ENCODE assay signal across 10 cellular contexts in the genomic region with DNA sequence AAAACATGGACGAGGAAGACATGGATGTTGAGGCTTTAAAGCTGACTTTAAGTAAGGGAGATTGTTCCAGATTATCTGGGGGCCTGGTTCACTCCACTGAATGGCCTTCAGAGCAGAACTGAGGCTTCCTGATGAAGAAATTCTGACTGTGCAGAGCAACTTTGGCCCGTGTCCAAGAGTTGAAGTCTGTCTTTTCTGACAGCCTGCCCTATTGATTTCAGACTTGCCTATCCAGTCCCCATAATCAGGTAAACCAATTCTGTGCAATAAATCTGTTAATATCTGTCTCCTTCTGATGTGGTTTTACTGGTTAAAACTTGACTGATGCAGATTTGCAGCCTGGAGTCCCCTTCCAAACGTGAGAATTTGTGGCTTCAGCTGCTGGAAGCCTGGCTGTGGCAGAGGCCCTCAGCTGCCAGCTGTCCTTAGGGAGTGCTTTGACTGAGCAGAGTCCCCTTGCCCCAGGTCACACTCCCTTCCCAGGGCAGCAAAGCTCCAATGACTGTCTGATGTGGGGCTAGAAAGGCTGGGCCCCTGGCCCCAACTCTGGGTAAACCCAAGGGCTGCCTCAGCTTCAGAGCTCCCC.
A peak's percentile ranks its signal among the peaks of the same experiment; 100 is the strongest.
DNase-seq lines count a peak whose midpoint lies in the region; ATAC-seq and TF ChIP-seq lines count a peak whose summit lies in the region.
"Had no signal": no experiment of that assay in that cellular context is flagged by ENCODE, and none has a peak within 500 bp of the region (broad histone marks: within the 10 kb centered on the region; RNA-seq: fewer than 3 reads in every experiment).

No MANE protein-coding gene starts in this region.

- no peak overlapping the region for H3K4me3 ChIP-seq in choroid plexus epithelial cell (ENCODE audit: low read depth, low read length)
- H3K4me3 ChIP-seq in prostate gland: no peak overlapping the region
- H3K4me3 ChIP-seq: tibial artery had no signal

- no peak for TF ChIP-seq POLR2A in prostate gland (IDR thresholded peaks at IDR 0.05)

- intact Hi-C loops in prostate gland (cut with DNase I): no loop called here

- H3K36me3 ChIP-seq in prostate gland: no peaks in the 10 kb centered on the region
- H3K36me3 ChIP-seq: tibial artery had no signal

- peak overlapping the region in 1 of 2 donors; percentile 20 for H3K27ac ChIP-seq in prostate gland
- H3K27ac ChIP-seq: tibial artery had no signal

- no peaks in the 10 kb centered on the region for H3K9me3 ChIP-seq in prostate gland
- H3K9me3 ChIP-seq: tibial artery had no signal

- no peaks in the 10 kb centered on the region for H3K27me3 ChIP-seq in prostate gland (replicated peaks; ENCODE audit: insufficient read depth)
- H3K27me3 ChIP-seq: tibial artery had no signal

- WGBS in prostate gland: 33% methylated on average over 3 of the region's 3 CpGs

- no peak for TF ChIP-seq CTCF in choroid plexus epithelial cell (conservative IDR thresholded peaks at IDR 0.05; ENCODE audit: low read depth, low read length)
- TF ChIP-seq CTCF in prostate gland (IDR thresholded peaks at IDR 0.05): no peak

- peak; percentile 20 for DNase-seq in NCI-H2029 (lab: John Stamatoyannopoulos, UW)
- no peak for DNase-seq in NCI-H2029 treated with DMSO at 0.1 percent for 48 hours (lab: John Stamatoyannopoulos, UW)
- peak; percentile 11 for DNase-seq in NCI-H446 treated with DMSO at 0.1 percent for 48 hours (lab: John Stamatoyannopoulos, UW)
- peak; percentile 71 for DNase-seq in choroid plexus epithelial cell (ENCODE audit: low read depth)
- DNase-seq in prostate gland (ENCODE audit: low spot score): peak; percentile 34
- DNase-seq in nucleus accumbens (lab: John Stamatoyannopoulos, UW): no peak

- no peaks in the 10 kb centered on the region for H3K4me1 ChIP-seq in prostate gland (replicated peaks)

- no peak for ATAC-seq in HG02981 (IDR thresholded peaks at IDR 0.05; ENCODE audit: unreplicated experiment)
- ATAC-seq in GM21723 (IDR thresholded peaks at IDR 0.05; ENCODE audit: unreplicated experiment): no peak
- ATAC-seq: left colon had no signal

Comparison
In these comparisons a context has a peak if more than half of its experiments do, and no peak if none do; other contexts are left out.
1. DNase-seq: peak in NCI-H2029 (single experiment), NCI-H446 treated with DMSO at 0.1 percent for 48 hours (single experiment), choroid plexus epithelial cell (single experiment) and prostate gland (single experiment); none in NCI-H2029 treated with DMSO at 0.1 percent for 48 hours (single experiment) and nucleus accumbens (0 of 56).